In the genomic region with DNA sequence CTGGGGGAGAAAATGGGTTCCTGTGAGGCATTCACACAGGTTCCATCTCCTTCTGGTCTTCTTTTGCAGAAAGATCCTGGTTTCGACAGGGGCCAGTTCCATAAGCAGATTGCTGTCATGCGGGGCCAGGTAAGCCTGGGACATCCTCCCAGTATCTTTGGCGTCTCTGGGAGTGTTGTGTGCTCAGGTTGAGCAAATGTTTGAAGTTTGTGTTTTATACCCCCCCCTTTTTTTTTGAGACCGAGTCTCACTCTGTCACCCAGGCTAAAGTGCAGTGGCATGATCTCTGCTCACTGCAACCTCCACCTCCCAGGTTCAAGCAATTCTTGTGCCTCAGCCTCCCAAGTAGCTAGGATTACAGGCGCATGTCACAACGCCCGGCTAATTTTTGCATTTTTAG, we compare ENCODE assay signal across 40 cellular contexts.
"Had no signal": no experiment of that assay in that cellular context is flagged by ENCODE, and none has a peak within 500 bp of the region (broad histone marks: within the 10 kb centered on the region; RNA-seq: fewer than 3 reads in every experiment).

No MANE protein-coding gene starts in this region.

- H3K27ac ChIP-seq: adrenal gland, ascending aorta, body of pancreas, brain microvascular endothelial cell, breast epithelium, cardiac muscle cell had no signal

- H3K27ac Mint-ChIP-seq: activated naive CD4-positive, alpha-beta T cell treated with anti-CD3 and anti-CD28 coated beads for 36 hours; activated naive CD4-positive, alpha-beta T cell treated with anti-CD3 and anti-CD28 coated beads, Interleukin-2, amount 10 ng/mL, durations not matched to agents 7 days and 5 days; activated naive CD4-positive, alpha-beta T cell treated with anti-CD3 and anti-CD28 coated beads, Interleukin-2, amount 50 U/mL, for 24 hours; activated naive CD4-positive, alpha-beta T cell treated with anti-CD3 and anti-CD28 coated beads, Interleukin-2, amount 50 U/mL, for 72 hours; activated naive CD8-positive, alpha-beta T cell; activated naive CD8-positive, alpha-beta T cell treated with anti-CD3 and anti-CD28 coated beads for 36 hours; activated naive CD8-positive, alpha-beta T cell treated with anti-CD3 and anti-CD28 coated beads, Interleukin-2, amount 10 ng/mL, durations not matched to agents 7 days and 5 days; activated naive CD8-positive, alpha-beta T cell treated with anti-CD3 and anti-CD28 coated beads, Interleukin-2, amount 50 U/mL, for 24 hours; activated T-cell treated with anti-CD3 and anti-CD28 coated beads, Interleukin-2, amount 50 U/mL, for 24 hours; activated T-cell treated with anti-CD3 and anti-CD28 coated beads, Interleukin-2, amount 50 U/mL, for 72 hours; activated T-helper 1 cell treated with anti-CD3 and anti-CD28 coated beads, Interleukin-12 subunit alpha, Interleukin-12 subunit beta, Interleukin-2, Interleukin-4 antibody, amounts not matched to agents 30 ng/mL and 10 ng/mL and 1 ng/mL, durations not matched to agents 14 hours and 24 hours and 36 hours; activated T-helper 2 cell treated with anti-CD3 and anti-CD28 coated beads, Interferon-gamma antibody, Interleukin-2, Interleukin-4, amounts not matched to agents 10 μg/mL and 5 μg/mL and 100 μg/mL, durations not matched to agents 14 hours and 24 hours and 36 hours had no signal

- H3K4me1 Mint-ChIP-seq: activated naive CD4-positive, alpha-beta T cell treated with anti-CD3 and anti-CD28 coated beads, Interleukin-2, amount 50 U/mL, for 24 hours; activated naive CD8-positive, alpha-beta T cell treated with anti-CD3 and anti-CD28 coated beads for 36 hours; activated T-helper 17 cell treated with anti-CD3 and anti-CD28 coated beads, Interleukin-2, amount 50 U/mL, for 72 hours; brain had no signal

- FAIRE-seq: astrocyte, bronchial epithelial cell had no signal

- H3K4me3 Mint-ChIP-seq: activated naive CD4-positive, alpha-beta T cell treated with anti-CD3 and anti-CD28 coated beads for 36 hours; activated naive CD4-positive, alpha-beta T cell treated with anti-CD3 and anti-CD28 coated beads, Interleukin-2, amount 10 ng/mL, durations not matched to agents 7 days and 5 days; activated naive CD4-positive, alpha-beta T cell treated with anti-CD3 and anti-CD28 coated beads, Interleukin-2, amount 50 U/mL, for 24 hours; activated naive CD8-positive, alpha-beta T cell; activated naive CD8-positive, alpha-beta T cell treated with anti-CD3 and anti-CD28 coated beads for 36 hours; activated naive CD8-positive, alpha-beta T cell treated with anti-CD3 and anti-CD28 coated beads, Interleukin-2, amount 10 ng/mL, durations not matched to agents 7 days and 5 days; activated naive CD8-positive, alpha-beta T cell treated with anti-CD3 and anti-CD28 coated beads, Interleukin-2, amount 50 U/mL, for 24 hours; activated T-cell treated with anti-CD3 and anti-CD28 coated beads, Interleukin-2, amount 50 U/mL, for 24 hours; activated T-cell treated with anti-CD3 and anti-CD28 coated beads, Interleukin-2, amount 50 U/mL, for 4 hours; activated T-cell treated with anti-CD3 and anti-CD28 coated beads, Interleukin-2, amount 50 U/mL, for 72 hours; activated T-helper 1 cell treated with anti-CD3 and anti-CD28 coated beads, Interleukin-12 subunit alpha, Interleukin-12 subunit beta, Interleukin-2, Interleukin-4 antibody, amounts not matched to agents 30 ng/mL and 10 ng/mL and 1 ng/mL, durations not matched to agents 14 hours and 24 hours and 36 hours; activated T-helper 17 cell treated with anti-CD3 and anti-CD28 coated beads, Interleukin-2, amount 50 U/mL, for 72 hours; brain; central memory CD8-positive, alpha-beta T cell had no signal

- DNase-seq: activated effector memory CD4-positive, alpha-beta T cell treated with anti-CD3 and anti-CD28 coated beads, Interleukin-2, amount 50 U/mL, for 16 hours; activated effector memory CD4-positive, alpha-beta T cell treated with Interleukin-2 at 50 U/mL for 16 hours; activated gamma-delta T cell; activated gamma-delta T cell treated with Interleukin-2 at 50 U/mL for 16 hours; activated naive CD4-positive, alpha-beta T cell; activated naive CD4-positive, alpha-beta T cell treated with anti-CD3 and anti-CD28 coated beads for 36 hours; activated naive CD4-positive, alpha-beta T cell treated with anti-CD3 and anti-CD28 coated beads, Interleukin-2, amount 10 ng/mL, durations not matched to agents 7 days and 5 days; activated naive CD4-positive, alpha-beta T cell treated with anti-CD3 and anti-CD28 coated beads, Interleukin-2, amount 50 U/mL, for 16 hours; activated naive CD4-positive, alpha-beta T cell treated with Interleukin-2 at 50 U/mL for 16 hours; activated naive CD8-positive, alpha-beta T cell treated with anti-CD3 and anti-CD28 coated beads for 36 hours; activated naive CD8-positive, alpha-beta T cell treated with anti-CD3 and anti-CD28 coated beads, Interleukin-2, amount 10 ng/mL, durations not matched to agents 7 days and 5 days; activated naive CD8-positive, alpha-beta T cell treated with anti-CD3 and anti-CD28 coated beads, Interleukin-2, amount 50 U/mL, for 24 hours; activated T-cell treated with anti-CD3 and anti-CD28 coated beads, Interleukin-2, amount 50 U/mL, for 1 hour; activated T-cell treated with anti-CD3 and anti-CD28 coated beads, Interleukin-2, amount 50 U/mL, for 24 hours; activated T-cell treated with anti-CD3 and anti-CD28 coated beads, Interleukin-2, amount 50 U/mL, for 4 hours; activated T-cell treated with anti-CD3 and anti-CD28 coated beads, Interleukin-2, amount 50 U/mL, for 48 hours; activated T-cell treated with anti-CD3 and anti-CD28 coated beads, Interleukin-2, amount 50 U/mL, for 72 hours; adrenal gland; amniotic stem cell; amygdala; anterior cingulate cortex; aorta; body of pancreas; brain microvascular endothelial cell; caudate nucleus; central memory CD4-positive, alpha-beta T cell; cerebellar nuclear complex had no signal

- H3K4me3 ChIP-seq: adrenal gland, ascending aorta, body of pancreas, breast epithelium, cardiac muscle cell had no signal

- H3K27me3 Mint-ChIP-seq: activated naive CD4-positive, alpha-beta T cell treated with anti-CD3 and anti-CD28 coated beads, Interleukin-2, amount 10 ng/mL, durations not matched to agents 7 days and 5 days; activated naive CD4-positive, alpha-beta T cell treated with anti-CD3 and anti-CD28 coated beads, Interleukin-2, amount 50 U/mL, for 24 hours; activated naive CD8-positive, alpha-beta T cell; activated naive CD8-positive, alpha-beta T cell treated with anti-CD3 and anti-CD28 coated beads for 36 hours; activated naive CD8-positive, alpha-beta T cell treated with anti-CD3 and anti-CD28 coated beads, Interleukin-2, amount 10 ng/mL, durations not matched to agents 7 days and 5 days; activated naive CD8-positive, alpha-beta T cell treated with anti-CD3 and anti-CD28 coated beads, Interleukin-2, amount 50 U/mL, for 24 hours; activated T-cell treated with anti-CD3 and anti-CD28 coated beads, Interleukin-2, amount 50 U/mL, for 24 hours; activated T-helper 17 cell treated with anti-CD3 and anti-CD28 coated beads, Interleukin-2, amount 50 U/mL, for 72 hours; brain; central memory CD8-positive, alpha-beta T cell had no signal

- H3K36me3 Mint-ChIP-seq: activated naive CD8-positive, alpha-beta T cell treated with anti-CD3 and anti-CD28 coated beads for 36 hours had no signal

- H3K9me3 ChIP-seq: adrenal gland, ascending aorta, body of pancreas, breast epithelium had no signal

- ATAC-seq: activated naive CD4-positive, alpha-beta T cell treated with anti-CD3 and anti-CD28 coated beads, Interleukin-2, amount 50 U/mL, for 72 hours; activated naive CD8-positive, alpha-beta T cell treated with anti-CD3 and anti-CD28 coated beads, Interleukin-2, amount 50 U/mL, for 24 hours; activated T-cell treated with anti-CD3 and anti-CD28 coated beads, Interleukin-2, amount 50 U/mL, for 4 hours; activated T-cell treated with anti-CD3 and anti-CD28 coated beads, Interleukin-2, amount 50 U/mL, for 72 hours; activated T-helper 17 cell treated with anti-CD3 and anti-CD28 coated beads, Interleukin-2, amount 50 U/mL, for 72 hours; body of pancreas had no signal

- H3K9me3 Mint-ChIP-seq: activated naive CD4-positive, alpha-beta T cell treated with anti-CD3 and anti-CD28 coated beads for 36 hours; activated naive CD4-positive, alpha-beta T cell treated with anti-CD3 and anti-CD28 coated beads, Interleukin-2, amount 10 ng/mL, durations not matched to agents 7 days and 5 days; activated naive CD4-positive, alpha-beta T cell treated with anti-CD3 and anti-CD28 coated beads, Interleukin-2, amount 50 U/mL, for 24 hours; activated naive CD4-positive, alpha-beta T cell treated with anti-CD3 and anti-CD28 coated beads, Interleukin-2, amount 50 U/mL, for 72 hours; activated naive CD8-positive, alpha-beta T cell treated with anti-CD3 and anti-CD28 coated beads for 36 hours; activated naive CD8-positive, alpha-beta T cell treated with anti-CD3 and anti-CD28 coated beads, Interleukin-2, amount 10 ng/mL, durations not matched to agents 7 days and 5 days; activated naive CD8-positive, alpha-beta T cell treated with anti-CD3 and anti-CD28 coated beads, Interleukin-2, amount 50 U/mL, for 24 hours; activated T-cell treated with anti-CD3 and anti-CD28 coated beads, Interleukin-2, amount 50 U/mL, for 24 hours; activated T-cell treated with anti-CD3 and anti-CD28 coated beads, Interleukin-2, amount 50 U/mL, for 4 hours; activated T-cell treated with anti-CD3 and anti-CD28 coated beads, Interleukin-2, amount 50 U/mL, for 72 hours; activated T-helper 1 cell treated with anti-CD3 and anti-CD28 coated beads, Interleukin-12 subunit alpha, Interleukin-12 subunit beta, Interleukin-2, Interleukin-4 antibody, amounts not matched to agents 30 ng/mL and 10 ng/mL and 1 ng/mL, durations not matched to agents 14 hours and 24 hours and 36 hours; activated T-helper 17 cell treated with anti-CD3 and anti-CD28 coated beads, Interleukin-2, amount 50 U/mL, for 72 hours; activated T-helper 2 cell treated with anti-CD3 and anti-CD28 coated beads, Interferon-gamma antibody, Interleukin-2, Interleukin-4, amounts not matched to agents 10 μg/mL and 5 μg/mL and 100 μg/mL, durations not matched to agents 14 hours and 24 hours and 36 hours; brain; central memory CD8-positive, alpha-beta T cell had no signal

- H3K27me3 ChIP-seq: adrenal gland, ascending aorta, body of pancreas, brain microvascular endothelial cell, breast epithelium, cardiac muscle cell had no signal

- H3K36me3 ChIP-seq: breast epithelium had no signal

- H3K4me1 ChIP-seq: ascending aorta, breast epithelium had no signal
